In the genomic region with DNA sequence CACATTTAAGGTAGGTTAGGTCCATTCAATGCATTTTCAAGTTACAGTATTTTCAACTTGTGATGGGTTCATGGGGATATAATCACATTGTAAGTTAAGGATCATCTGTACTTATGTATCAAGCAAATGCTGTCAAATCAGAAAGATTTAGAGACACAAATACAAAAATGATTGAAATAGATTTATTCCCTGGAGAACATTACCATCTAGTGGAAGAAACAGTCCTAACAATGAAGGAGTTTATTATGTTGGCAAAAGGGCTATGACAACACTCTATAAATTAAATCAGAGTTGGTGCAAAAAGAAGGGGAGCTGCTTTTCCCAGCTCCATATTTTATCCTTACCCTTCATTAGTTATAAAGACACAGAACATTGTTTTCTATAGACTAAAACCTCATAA, we compare ENCODE assay signal across 8 cellular contexts.
DNase-seq lines count a peak whose midpoint lies in the region; TF ChIP-seq lines count a peak whose summit lies in the region.

No MANE protein-coding gene starts in this region.

- intact Hi-C loops in sigmoid colon (cut with DNase I): no loop called here

- H3K9me3 ChIP-seq in sigmoid colon: no peaks in the 10 kb centered on the region

- no peak for TF ChIP-seq POLR2A in sigmoid colon (IDR thresholded peaks at IDR 0.05)

- H3K27ac ChIP-seq in sigmoid colon: no peak overlapping the region

- peaks cover 17% of the 10 kb centered on the region for H3K27me3 Mint-ChIP-seq in mesothelial cell of epicardium (ENCODE audit: low read depth)

- H3K9me3 Mint-ChIP-seq in mesothelial cell of epicardium: no peaks in the 10 kb centered on the region

- H3K4me1 Mint-ChIP-seq in mesothelial cell of epicardium: no peaks in the 10 kb centered on the region

- H3K36me3 Mint-ChIP-seq in mesothelial cell of epicardium: no peaks in the 10 kb centered on the region

- H3K36me3 ChIP-seq in sigmoid colon: no peaks in the 10 kb centered on the region

- TF ChIP-seq CTCF in choroid plexus epithelial cell (conservative IDR thresholded peaks at IDR 0.05; ENCODE audit: low read depth, low read length): peak; percentile 27
- TF ChIP-seq CTCF in mesothelial cell of epicardium (IDR thresholded peaks at IDR 0.05; ENCODE audit: unreplicated experiment): no peak
- TF ChIP-seq CTCF in sigmoid colon (IDR thresholded peaks at IDR 0.05): peak in 1 of 4 experiments; percentile 11

- H3K27me3 ChIP-seq in sigmoid colon: no peaks in the 10 kb centered on the region

- H3K4me3 Mint-ChIP-seq in mesothelial cell of epicardium: no peak overlapping the region

- no peak overlapping the region for H3K27ac Mint-ChIP-seq in mesothelial cell of epicardium

- TF ChIP-seq EP300 in sigmoid colon (IDR thresholded peaks at IDR 0.05): no peak

- DNase-seq in NCI-H1092 treated with DMSO at 0.1 percent for 48 hours (lab: John Stamatoyannopoulos, UW) (peak; percentile 27), NCI-H1092 (lab: John Stamatoyannopoulos, UW) (no peak), NCI-H345 (lab: John Stamatoyannopoulos, UW) (peak; percentile 15), choroid plexus epithelial cell (ENCODE audit: low read depth) (peak; percentile 31), pons (ENCODE audit: low spot score) (peak; percentile 37), mesothelial cell of epicardium (ENCODE audit: low spot score in 2 of 2, unreplicated experiment in 2 of 2) (no peak), sigmoid colon (no peak), C1 segment of cervical spinal cord (lab: John Stamatoyannopoulos, UW) (no peak)

- no peaks in the 10 kb centered on the region for H3K4me1 ChIP-seq in sigmoid colon

- H3K4me3 ChIP-seq in choroid plexus epithelial cell (ENCODE audit: low read depth, low read length) (no peak overlapping the region), sigmoid colon (no peak overlapping the region)

Comparison
In these comparisons a context has a peak if more than half of its experiments do, and no peak if none do; other contexts are left out.
1. DNase-seq: peak in NCI-H1092 treated with DMSO at 0.1 percent for 48 hours (single experiment), NCI-H345 (single experiment), choroid plexus epithelial cell (single experiment) and pons (single experiment); none in NCI-H1092 (single experiment), mesothelial cell of epicardium (0 of 2), sigmoid colon (single experiment) and C1 segment of cervical spinal cord (0 of 14).